Comparison of ENCODE assay signal across 8 cellular contexts in the genomic region with DNA sequence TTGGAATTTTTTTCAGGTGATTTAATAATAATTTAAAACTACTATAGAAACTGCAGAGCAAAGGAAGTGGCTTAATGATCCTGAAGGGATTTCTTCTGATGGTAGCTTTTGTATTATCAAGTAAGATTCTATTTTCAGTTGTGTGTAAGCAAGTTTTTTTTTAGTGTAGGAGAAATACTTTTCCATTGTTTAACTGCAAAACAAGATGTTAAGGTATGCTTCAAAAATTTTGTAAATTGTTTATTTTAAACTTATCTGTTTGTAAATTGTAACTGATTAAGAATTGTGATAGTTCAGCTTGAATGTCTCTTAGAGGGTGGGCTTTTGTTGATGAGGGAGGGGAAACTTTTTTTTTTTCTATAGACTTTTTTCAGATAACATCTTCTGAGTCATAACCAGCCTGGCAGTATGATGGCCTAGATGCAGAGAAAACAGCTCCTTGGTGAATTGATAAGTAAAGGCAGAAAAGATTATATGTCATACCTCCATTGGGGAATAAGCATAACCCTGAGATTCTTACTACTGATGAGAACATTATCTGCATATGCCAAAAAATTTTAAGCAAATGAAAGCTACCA. TPM values are rescaled to one million over a fixed set of nuclear protein-coding genes. Genes with fewer than 3 reads are reported as not detected.
DNase-seq lines count a peak whose midpoint lies in the region; ATAC-seq and TF ChIP-seq lines count a peak whose summit lies in the region.

No MANE protein-coding gene starts in this region.

- peaks cover 36% of the 10 kb centered on the region for H3K4me1 Mint-ChIP-seq in GM23338
- peaks cover 43% of the 10 kb centered on the region for H3K4me1 Mint-ChIP-seq in activated naive CD8-positive, alpha-beta T cell treated with anti-CD3 and anti-CD28 coated beads for 36 hours

- peak overlapping the region; percentile 77; the same call in 1 of the 2 replicates for H3K27ac Mint-ChIP-seq in GM23338
- no peak overlapping the region for H3K27ac Mint-ChIP-seq in activated naive CD8-positive, alpha-beta T cell treated with anti-CD3 and anti-CD28 coated beads for 36 hours

- peak overlapping the region; percentile 65 for H3K4me3 ChIP-seq in GM23338
- H3K4me3 ChIP-seq in skin epidermis = peak overlapping the region; percentile 55 to 84 (median 63)

- peaks cover 25% of the 10 kb centered on the region for H3K4me1 ChIP-seq in GM23338 (ENCODE audit: insufficient read depth)

- no peaks in the 10 kb centered on the region; the same call in 2 of the 3 replicates for H3K36me3 Mint-ChIP-seq in GM23338 (ENCODE audit: low read depth)
- H3K36me3 Mint-ChIP-seq in activated naive CD8-positive, alpha-beta T cell treated with anti-CD3 and anti-CD28 coated beads for 36 hours = peaks cover 37% of the 10 kb centered on the region

- H3K27ac ChIP-seq in GM23338 (ENCODE audit: low read depth) = peak overlapping the region; percentile 100; the same call in 1 of the 2 replicates
- H3K27ac ChIP-seq in skin epidermis = peak overlapping the region in 18 of 21 experiments; percentile 96 to 100 (median 99)

- H2AFZ ChIP-seq in GM23338 = no peak overlapping the region

- DNase-seq in GM23338 (ENCODE audit: low spot score) = no peak
- DNase-seq in RPMI8226 = peak; percentile 32
- peak; percentile 16 for DNase-seq in foreskin melanocyte
- DNase-seq in activated naive CD8-positive, alpha-beta T cell treated with anti-CD3 and anti-CD28 coated beads for 36 hours = no peak
- DNase-seq in stimulated activated CD4-positive, alpha-beta T cell treated with anti-CD3 and anti-CD28 coated beads, Interleukin-4, amount 100 ng/mL, for 4 hours = no peak

- H3K36me3 ChIP-seq in GM23338 (ENCODE audit: insufficient read depth) = peaks cover 57% of the 10 kb centered on the region

- TF ChIP-seq CTCF in GM23338 (conservative IDR thresholded peaks at IDR 0.05; ENCODE audit: low read depth in 2 of 2) = no peak

- ATAC-seq in GM23338 = no peak
- no peak for ATAC-seq in HG03025 (IDR thresholded peaks at IDR 0.05; ENCODE audit: low FRiP score, unreplicated experiment)
- ATAC-seq in GM19463 (IDR thresholded peaks at IDR 0.05; ENCODE audit: unreplicated experiment) = no peak

- no peaks in the 10 kb centered on the region for H3K9me2 ChIP-seq in GM23338 (ENCODE audit: insufficient read depth)

- H3F3A ChIP-seq in GM23338 (replicated peaks; ENCODE audit: low read depth) = peaks cover 82% of the 10 kb centered on the region

- no peak overlapping the region for H3K4me3 Mint-ChIP-seq in GM23338
- no peak overlapping the region for H3K4me3 Mint-ChIP-seq in activated naive CD8-positive, alpha-beta T cell treated with anti-CD3 and anti-CD28 coated beads for 36 hours

- peak overlapping the region; percentile 84 for H3K4me2 ChIP-seq in GM23338

- peaks cover 46% of the 10 kb centered on the region for H3K27me3 Mint-ChIP-seq in GM23338 (ENCODE audit: insufficient read depth, low read depth, poor library complexity)
- peaks cover 12% of the 10 kb centered on the region for H3K27me3 Mint-ChIP-seq in activated naive CD8-positive, alpha-beta T cell treated with anti-CD3 and anti-CD28 coated beads for 36 hours

- H4K20me1 ChIP-seq in GM23338 (replicated peaks; ENCODE audit: insufficient read depth) = peaks cover 61% of the 10 kb centered on the region

- H3K9me3 Mint-ChIP-seq in GM23338 = peaks cover 8% of the 10 kb centered on the region; the same call in 2 of the 3 replicates
- H3K9me3 Mint-ChIP-seq in activated naive CD8-positive, alpha-beta T cell treated with anti-CD3 and anti-CD28 coated beads for 36 hours = no peaks in the 10 kb centered on the region

- peaks cover 84% of the 10 kb centered on the region for H3K79me2 ChIP-seq in GM23338 (replicated peaks; ENCODE audit: insufficient read depth)

- no peaks in the 10 kb centered on the region for H3K27me3 ChIP-seq in GM23338 (ENCODE audit: insufficient read depth)

TF ChIP-seq in GM23338, 12 proteins besides CTCF, POLR2A, EP300 and RAD21:
- TF ChIP-seq EZH2phosphoT487 (IDR thresholded peaks at IDR 0.05; ENCODE audit: unreplicated experiment) = no peak
- no peak for TF ChIP-seq STAT1 (IDR thresholded peaks at IDR 0.05; ENCODE audit: unreplicated experiment)
- TF ChIP-seq, protein P1, sequence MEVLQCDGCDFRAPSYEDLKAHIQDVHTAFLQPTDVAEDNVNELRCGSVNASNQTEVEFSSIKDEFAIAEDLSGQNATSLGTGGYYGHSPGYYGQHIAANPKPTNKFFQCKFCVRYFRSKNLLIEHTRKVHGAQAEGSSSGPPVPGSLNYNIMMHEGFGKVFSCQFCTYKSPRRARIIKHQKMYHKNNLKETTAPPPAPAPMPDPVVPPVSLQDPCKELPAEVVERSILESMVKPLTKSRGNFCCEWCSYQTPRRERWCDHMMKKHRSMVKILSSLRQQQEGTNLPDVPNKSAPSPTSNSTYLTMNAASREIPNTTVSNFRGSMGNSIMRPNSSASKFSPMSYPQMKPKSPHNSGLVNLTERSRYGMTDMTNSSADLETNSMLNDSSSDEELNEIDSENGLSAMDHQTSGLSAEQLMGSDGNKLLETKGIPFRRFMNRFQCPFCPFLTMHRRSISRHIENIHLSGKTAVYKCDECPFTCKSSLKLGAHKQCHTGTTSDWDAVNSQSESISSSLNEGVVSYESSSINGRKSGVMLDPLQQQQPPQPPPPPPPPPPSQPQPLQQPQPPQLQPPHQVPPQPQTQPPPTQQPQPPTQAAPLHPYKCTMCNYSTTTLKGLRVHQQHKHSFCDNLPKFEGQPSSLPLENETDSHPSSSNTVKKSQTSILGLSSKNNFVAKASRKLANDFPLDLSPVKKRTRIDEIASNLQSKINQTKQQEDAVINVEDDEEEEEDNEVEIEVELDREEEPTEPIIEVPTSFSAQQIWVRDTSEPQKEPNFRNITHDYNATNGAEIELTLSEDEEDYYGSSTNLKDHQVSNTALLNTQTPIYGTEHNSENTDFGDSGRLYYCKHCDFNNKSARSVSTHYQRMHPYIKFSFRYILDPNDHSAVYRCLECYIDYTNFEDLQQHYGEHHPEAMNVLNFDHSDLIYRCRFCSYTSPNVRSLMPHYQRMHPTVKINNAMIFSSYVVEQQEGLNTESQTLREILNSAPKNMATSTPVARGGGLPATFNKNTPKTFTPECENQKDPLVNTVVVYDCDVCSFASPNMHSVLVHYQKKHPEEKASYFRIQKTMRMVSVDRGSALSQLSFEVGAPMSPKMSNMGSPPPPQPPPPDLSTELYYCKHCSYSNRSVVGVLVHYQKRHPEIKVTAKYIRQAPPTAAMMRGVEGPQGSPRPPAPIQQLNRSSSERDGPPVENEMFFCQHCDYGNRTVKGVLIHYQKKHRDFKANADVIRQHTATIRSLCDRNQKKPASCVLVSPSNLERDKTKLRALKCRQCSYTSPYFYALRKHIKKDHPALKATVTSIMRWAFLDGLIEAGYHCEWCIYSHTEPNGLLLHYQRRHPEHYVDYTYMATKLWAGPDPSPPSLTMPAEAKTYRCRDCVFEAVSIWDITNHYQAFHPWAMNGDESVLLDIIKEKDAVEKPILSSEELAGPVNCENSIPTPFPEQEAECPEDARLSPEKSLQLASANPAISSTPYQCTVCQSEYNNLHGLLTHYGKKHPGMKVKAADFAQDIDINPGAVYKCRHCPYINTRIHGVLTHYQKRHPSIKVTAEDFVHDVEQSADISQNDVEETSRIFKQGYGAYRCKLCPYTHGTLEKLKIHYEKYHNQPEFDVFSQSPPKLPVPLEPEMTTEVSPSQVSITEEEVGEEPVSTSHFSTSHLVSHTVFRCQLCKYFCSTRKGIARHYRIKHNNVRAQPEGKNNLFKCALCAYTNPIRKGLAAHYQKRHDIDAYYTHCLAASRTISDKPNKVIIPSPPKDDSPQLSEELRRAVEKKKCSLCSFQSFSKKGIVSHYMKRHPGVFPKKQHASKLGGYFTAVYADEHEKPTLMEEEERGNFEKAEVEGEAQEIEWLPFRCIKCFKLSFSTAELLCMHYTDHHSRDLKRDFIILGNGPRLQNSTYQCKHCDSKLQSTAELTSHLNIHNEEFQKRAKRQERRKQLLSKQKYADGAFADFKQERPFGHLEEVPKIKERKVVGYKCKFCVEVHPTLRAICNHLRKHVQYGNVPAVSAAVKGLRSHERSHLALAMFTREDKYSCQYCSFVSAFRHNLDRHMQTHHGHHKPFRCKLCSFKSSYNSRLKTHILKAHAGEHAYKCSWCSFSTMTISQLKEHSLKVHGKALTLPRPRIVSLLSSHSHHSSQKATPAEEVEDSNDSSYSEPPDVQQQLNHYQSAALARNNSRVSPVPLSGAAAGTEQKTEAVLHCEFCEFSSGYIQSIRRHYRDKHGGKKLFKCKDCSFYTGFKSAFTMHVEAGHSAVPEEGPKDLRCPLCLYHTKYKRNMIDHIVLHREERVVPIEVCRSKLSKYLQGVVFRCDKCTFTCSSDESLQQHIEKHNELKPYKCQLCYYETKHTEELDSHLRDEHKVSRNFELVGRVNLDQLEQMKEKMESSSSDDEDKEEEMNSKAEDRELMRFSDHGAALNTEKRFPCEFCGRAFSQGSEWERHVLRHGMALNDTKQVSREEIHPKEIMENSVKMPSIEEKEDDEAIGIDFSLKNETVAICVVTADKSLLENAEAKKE (CRISPR knock-in tag; IDR thresholded peaks at IDR 0.05) = no peak
- no peak for TF ChIP-seq NANOG (IDR thresholded peaks at IDR 0.05; ENCODE audit: borderline replicate concordance)

RNA-seq across cellular contexts. Expression of gene MALAT1, which starts 3.5 kb away (rescaled TPM):
- total RNA-seq in GM23338 (2014; rRNA removed; shearing (Covaris generic)) = 1,789 and 2,206 TPM in 2 replicates
- 4,618 and 6,020 TPM in 2 replicates for polyA plus RNA-seq in GM23338 (2016; fragmentation: Nextera tagmentation; extraction: Ambion mirVana)
- total RNA-seq in activated naive CD8-positive, alpha-beta T cell treated with anti-CD3 and anti-CD28 coated beads for 36 hours = 1,000 to 10,000 TPM; 2,463 to 2,829 TPM

RNA-seq across cellular contexts. Expression of gene SCYL1, which starts 22.5 kb away (rescaled TPM):
- 55.1 and 66.1 TPM in 2 replicates for total RNA-seq in GM23338 (2014; rRNA removed; shearing (Covaris generic))
- 52.7 and 61.7 TPM in 2 replicates for polyA plus RNA-seq in GM23338 (2016; fragmentation: Nextera tagmentation; extraction: Ambion mirVana)
- total RNA-seq in activated naive CD8-positive, alpha-beta T cell treated with anti-CD3 and anti-CD28 coated beads for 36 hours = 10 to 100 TPM; 70.5 to 80.3 TPM

RNA-seq across cellular contexts. Expression of gene LTBP3, which starts 55.8 kb away (rescaled TPM):
- total RNA-seq in GM23338 (2014; rRNA removed; shearing (Covaris generic)) = 29.2 and 29.8 TPM in 2 replicates
- polyA plus RNA-seq in GM23338 (2016; fragmentation: Nextera tagmentation; extraction: Ambion mirVana) = 9.5 and 11.9 TPM in 2 replicates
- 10 to 100 TPM; 35.5 to 36.0 TPM for total RNA-seq in activated naive CD8-positive, alpha-beta T cell treated with anti-CD3 and anti-CD28 coated beads for 36 hours

Comparison
In these comparisons a context has a peak if more than half of its experiments do, and no peak if none do; other contexts are left out.
1. DNase-seq: peak in RPMI8226 (single experiment) and foreskin melanocyte (single experiment); none in GM23338 (single experiment), activated naive CD8-positive, alpha-beta T cell treated with anti-CD3 and anti-CD28 coated beads for 36 hours (single experiment) and stimulated activated CD4-positive, alpha-beta T cell treated with anti-CD3 and anti-CD28 coated beads, Interleukin-4, amount 100 ng/mL, for 4 hours (0 of 2).